1 cellular context compared by ENCODE assay signal in genomic region chr5:143985832-143986485, GRCh38.
TF ChIP-seq lines count a peak whose summit lies in the region.

No MANE protein-coding gene starts in this region.

TF ChIP-seq in H1, 55 proteins besides CTCF, POLR2A, EP300 and RAD21:
- TF ChIP-seq HDAC2 (IDR thresholded peaks at IDR 0.05; ENCODE audit: borderline replicate concordance in 1 of 2, low read depth in 2 of 2, low read length in 2 of 2) (no peak), KDM1A (IDR thresholded peaks at IDR 0.05; ENCODE audit: borderline replicate concordance, low read length) (no peak), BACH1 (IDR thresholded peaks at IDR 0.05; ENCODE audit: low read length) (no peak), E2F6 (IDR thresholded peaks at IDR 0.05) (no peak), NRF1 (IDR thresholded peaks at IDR 0.05; ENCODE audit: low read depth, low read length) (no peak), RFX5 (IDR thresholded peaks at IDR 0.05; ENCODE audit: borderline replicate concordance, low read depth, low read length) (no peak), CHD1 (IDR thresholded peaks at IDR 0.05; ENCODE audit: low read depth, low read length) (no peak), SRF (IDR thresholded peaks at IDR 0.05; ENCODE audit: low read depth, low read length) (no peak), KDM4A (IDR thresholded peaks at IDR 0.05; ENCODE audit: low read depth, low read length, severe bottlenecking) (no peak), POLR2AphosphoS5 (IDR thresholded peaks at IDR 0.05; ENCODE audit: low read depth, low read length) (no peak), ATF3 (IDR thresholded peaks at IDR 0.05; ENCODE audit: insufficient read depth, low read depth, low read length) (no peak), BCL11A (IDR thresholded peaks at IDR 0.05; ENCODE audit: low read depth in 2 of 2, low read length in 2 of 2) (no peak), SP2 (IDR thresholded peaks at IDR 0.05; ENCODE audit: low read length) (no peak), TEAD4 (IDR thresholded peaks at IDR 0.05; ENCODE audit: low read depth, low read length) (no peak), CHD7 (IDR thresholded peaks at IDR 0.05; ENCODE audit: insufficient replicate concordance, low read length) (no peak), ASH2L (IDR thresholded peaks at IDR 0.05; ENCODE audit: low read length) (no peak), EGR1 (IDR thresholded peaks at IDR 0.05; ENCODE audit: borderline replicate concordance, low read depth, low read length) (no peak)
